In genomic region chr10:126242352-126243260, GRCh38 we compare ENCODE assay signal across 8 cellular contexts.
DNase-seq lines count a peak whose midpoint lies in the region; ATAC-seq, FAIRE-seq and TF ChIP-seq lines count a peak whose summit lies in the region.

No MANE protein-coding gene starts in this region.

- CTCF ChIA-PET in RWPE1 (lab: Yijun Ruan, JAX): no interaction called here

- FAIRE-seq in frontal cortex (lab: Jason Lieb, UNC) (no peak), urothelium cell line (lab: Jason Lieb, UNC) (no peak)

- DNase-seq in GM04503 (ENCODE audit: low read depth) (peak; percentile 55), RWPE1 (ENCODE audit: low spot score) (peak; percentile 22), frontal cortex (ENCODE audit: low spot score in 2 of 2) (peak; percentile 14 to 38), putamen (ENCODE audit: low spot score) (peak; percentile 67), GOT3 (lab: John Stamatoyannopoulos, UW) (no peak), urothelium cell line (ENCODE audit: low spot score) (no peak)

- POLR2A ChIA-PET in RWPE1 (lab: Yijun Ruan, JAX; ENCODE audit: low non-redundant PET): no interaction called here

- ATAC-seq in HG02678 (IDR thresholded peaks at IDR 0.05; ENCODE audit: unreplicated experiment): no peak
- ATAC-seq in HG03432 (IDR thresholded peaks at IDR 0.05; ENCODE audit: unreplicated experiment): no peak

- H3K27ac ChIP-seq in RWPE1: peak overlapping the region; percentile 33; the same call in 1 of the 2 replicates

- TF ChIP-seq CTCF in RWPE1 (conservative IDR thresholded peaks at IDR 0.05; ENCODE audit: low read depth): no peak

Comparison
In these comparisons a context has a peak if more than half of its experiments do, and no peak if none do; other contexts are left out.
1. DNase-seq: peak in GM04503 (single experiment), RWPE1 (single experiment), frontal cortex (2 of 2) and putamen (single experiment); none in GOT3 (single experiment) and urothelium cell line (single experiment).